ENCODE assay signal across 10 cellular contexts in the genomic region with DNA sequence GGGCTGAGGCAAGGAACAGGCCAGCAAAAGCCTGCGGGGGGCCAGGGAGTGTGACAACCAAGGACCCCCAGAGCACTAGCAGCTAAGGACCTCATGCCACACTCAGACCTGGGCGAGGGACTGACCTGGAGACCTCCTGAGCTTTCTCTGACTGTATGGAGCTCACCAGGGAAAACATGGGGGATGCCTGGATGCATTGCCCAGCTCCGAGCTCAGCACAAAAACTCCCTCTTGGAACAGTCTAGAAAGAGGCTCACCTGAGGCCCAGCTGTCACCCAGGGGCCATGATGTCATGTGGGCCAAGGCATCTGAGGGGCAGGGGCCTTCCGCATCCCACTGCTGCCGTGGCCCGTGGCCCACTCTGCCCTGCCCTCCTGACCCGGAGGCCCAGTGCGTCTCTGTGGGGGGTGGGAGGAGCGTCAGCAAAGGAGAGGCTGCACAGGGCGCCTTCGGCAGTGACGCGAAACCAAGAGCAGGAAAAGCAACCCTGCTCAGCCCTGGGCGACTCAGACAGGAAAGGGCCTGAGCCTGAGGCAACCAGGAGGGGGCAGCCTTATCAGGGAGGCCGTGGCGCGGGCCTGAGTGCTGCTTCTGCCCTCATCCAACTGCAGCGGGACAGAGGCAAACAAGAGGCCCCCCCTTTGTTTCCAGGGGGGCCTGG. TPM values are rescaled to one million over a fixed set of nuclear protein-coding genes. Genes with fewer than 3 reads are reported as not detected.
DNase-seq lines count a peak whose midpoint lies in the region; ATAC-seq and TF ChIP-seq lines count a peak whose summit lies in the region.
"Had no signal": no experiment of that assay in that cellular context is flagged by ENCODE, and none has a peak within 500 bp of the region (broad histone marks: within the 10 kb centered on the region; RNA-seq: fewer than 3 reads in every experiment).

No MANE protein-coding gene starts in this region.

- H3K4me3 ChIP-seq in HCT116 (replicated peaks in 1 of 2; ENCODE audit: low read depth in 1 of 2, low read length in 2 of 2) = no peak overlapping the region
- H3K4me3 ChIP-seq: thoracic aorta had no signal

- ATAC-seq in HCT116 (0 out of 2 replicates have a peak, but pooled peaks have one; percentile 26), GM19351 (IDR thresholded peaks at IDR 0.05; ENCODE audit: unreplicated experiment) (no peak), HG03432 (IDR thresholded peaks at IDR 0.05; ENCODE audit: unreplicated experiment) (no peak)
- peak; percentile 81 for ATAC-seq in activated CD8-positive, alpha-beta T cell treated with anti-CD3 and anti-CD28 coated beads for 36 hours
- peak; percentile 63 for ATAC-seq in effector memory CD8-positive, alpha-beta T cell (replicated peaks)

- H3K36me3 ChIP-seq in HCT116 (ENCODE audit: control insufficient read depth in 1 of 2, insufficient read depth in 2 of 2, low read length in 2 of 2) = no peaks in the 10 kb centered on the region
- H3K36me3 ChIP-seq: thoracic aorta had no signal

- RAD21 ChIA-PET in HCT116 (lab: Charles Lee; ENCODE audit: low non-redundant PET in 1 of 2, low total read pairs in 2 of 2, uncharacterized antibody in 2 of 2, unreplicated experiment in 2 of 2) = no interaction called here

- no peaks in the 10 kb centered on the region for H3K27me3 Mint-ChIP-seq in activated CD8-positive, alpha-beta T cell treated with anti-CD3 and anti-CD28 coated beads for 36 hours
- no peaks in the 10 kb centered on the region for H3K27me3 Mint-ChIP-seq in effector memory CD8-positive, alpha-beta T cell

- peaks cover 69% of the 10 kb centered on the region for H3K4me1 Mint-ChIP-seq in activated CD8-positive, alpha-beta T cell treated with anti-CD3 and anti-CD28 coated beads for 36 hours (ENCODE audit: low read depth)
- peaks cover 17 to 36% of the 10 kb centered on the region in 2 donors for H3K4me1 Mint-ChIP-seq in effector memory CD8-positive, alpha-beta T cell (ENCODE audit: low read depth in 2 of 2)

- H3K36me3 Mint-ChIP-seq in activated CD8-positive, alpha-beta T cell treated with anti-CD3 and anti-CD28 coated beads for 36 hours (ENCODE audit: low read depth) = peaks cover 9% of the 10 kb centered on the region
- H3K36me3 Mint-ChIP-seq in effector memory CD8-positive, alpha-beta T cell (ENCODE audit: insufficient read depth) = peaks cover 6% of the 10 kb centered on the region

- TF ChIP-seq RAD21 in HCT116 (IDR thresholded peaks at IDR 0.05; ENCODE audit: low read depth) = no peak

- H3K9me2 ChIP-seq in HCT116 (ENCODE audit: insufficient read depth) = no peaks in the 10 kb centered on the region

- POLR2A ChIA-PET in HCT116 (lab: Charles Lee) = no interaction called here
- POLR2A ChIA-PET in activated CD8-positive, alpha-beta T cell treated with anti-CD3 and anti-CD28 coated beads for 36 hours (lab: Charles Lee) = interaction anchor here (0.6 to 1.4 kb wide), 2 partner anchors 10 to 402 kb away, joined by 3 to 5 read pairs; no protein-coding TSS in a partner anchor

- H3K9me3 Mint-ChIP-seq in activated CD8-positive, alpha-beta T cell treated with anti-CD3 and anti-CD28 coated beads for 36 hours = no peaks in the 10 kb centered on the region
- no peaks in the 10 kb centered on the region for H3K9me3 Mint-ChIP-seq in effector memory CD8-positive, alpha-beta T cell

- BruUV-seq in HCT116 (replicated peaks; lab: Mats Ljungman, UMichigan) = no TSS peak

- H3K79me2 ChIP-seq in HCT116 (ENCODE audit: insufficient read depth, low read length) = no peaks in the 10 kb centered on the region

- no peak overlapping the region for H3K4me2 ChIP-seq in HCT116 (ENCODE audit: low read length)

- DNase-seq in HCT116 (ENCODE audit: low read depth, low spot score) (no peak), C1 segment of cervical spinal cord (lab: John Stamatoyannopoulos, UW) (no peak), foreskin melanocyte (no peak)
- peak; percentile 87 for DNase-seq in activated CD8-positive, alpha-beta T cell treated with anti-CD3 and anti-CD28 coated beads for 36 hours
- DNase-seq in effector memory CD8-positive, alpha-beta T cell = no peak
- DNase-seq in stimulated activated CD4-positive, alpha-beta T cell treated with anti-CD3 and anti-CD28 coated beads, Interleukin-4, amount 100 ng/mL, for 1 hour = peak; percentile 52
- DNase-seq: effector CD4-positive, alpha-beta T cell had no signal

- H4K20me1 ChIP-seq in HCT116 (ENCODE audit: insufficient read depth) = no peaks in the 10 kb centered on the region

- no peak for TF ChIP-seq POLR2A in HCT116 (IDR thresholded peaks at IDR 0.05; ENCODE audit: borderline replicate concordance, extremely low read depth, insufficient read depth, insufficient read length)

- intact Hi-C loops in HCT116 (cut with micrococcal nuclease) = no loop called here
- intact Hi-C loops in activated CD8-positive, alpha-beta T cell treated with anti-CD3 and anti-CD28 coated beads for 36 hours (cut with micrococcal nuclease) = loop anchor here (10.0 kb wide), 1 partner anchor 186 kb away; no protein-coding TSS in a partner anchor

- H3K4me3 Mint-ChIP-seq in activated CD8-positive, alpha-beta T cell treated with anti-CD3 and anti-CD28 coated beads for 36 hours = peak overlapping the region; percentile 69
- no peak overlapping the region for H3K4me3 Mint-ChIP-seq in effector memory CD8-positive, alpha-beta T cell

- H3K27ac Mint-ChIP-seq in activated CD8-positive, alpha-beta T cell treated with anti-CD3 and anti-CD28 coated beads for 36 hours = peak overlapping the region; percentile 94
- peak overlapping the region in 1 of 2 donors; percentile 85 for H3K27ac Mint-ChIP-seq in effector memory CD8-positive, alpha-beta T cell

- CTCF ChIA-PET in HCT116 (lab: Charles Lee) = no interaction called here
- CTCF ChIA-PET in activated CD8-positive, alpha-beta T cell treated with anti-CD3 and anti-CD28 coated beads for 36 hours (lab: Charles Lee) = interaction anchor here (0.8 to 8.2 kb wide), 9 partner anchors 9 to 396 kb away, joined by 3 to 46 read pairs (median 6); no protein-coding TSS in a partner anchor

- H2AFZ ChIP-seq in HCT116 (ENCODE audit: low read depth, low read length, poor library complexity, severe bottlenecking) = no peak overlapping the region

- no peaks in the 10 kb centered on the region for H3K4me1 ChIP-seq in HCT116 (ENCODE audit: control insufficient read depth in 1 of 2, insufficient read depth in 2 of 2, low read length in 2 of 2)

- no peak overlapping the region for H3K27ac ChIP-seq in HCT116 (ENCODE audit: low read depth, low read length)
- H3K27ac ChIP-seq: thoracic aorta had no signal

- no peaks in the 10 kb centered on the region for H3K27me3 ChIP-seq in HCT116 (ENCODE audit: insufficient read depth, low read length)

- H3K9ac ChIP-seq in HCT116 (ENCODE audit: low read length) = no peak overlapping the region

- peak in 2 of 3 experiments; percentile 6 to 21; a peak in 1 of 6 replicates for TF ChIP-seq CTCF in HCT116 (IDR thresholded peaks at IDR 0.05 in 2 of 3, conservative IDR thresholded peaks at IDR 0.05 in 1 of 3; ENCODE audit: borderline replicate concordance in 1 of 3, insufficient read depth in 1 of 3, low read depth in 2 of 3, low read length in 2 of 3)
- TF ChIP-seq CTCF in activated CD8-positive, alpha-beta T cell treated with anti-CD3 and anti-CD28 coated beads for 36 hours (IDR thresholded peaks at IDR 0.05) = peak; percentile 40

- H3K9me3 ChIP-seq in HCT116 (ENCODE audit: control insufficient read depth in 1 of 2, insufficient read depth in 1 of 2, low read depth in 1 of 2, low read length in 2 of 2) = no peaks in the 10 kb centered on the region
- H3K9me3 ChIP-seq: thoracic aorta had no signal

TF ChIP-seq in HCT116, 20 proteins besides CTCF, POLR2A, EP300 and RAD21:
- TF ChIP-seq YY1 (IDR thresholded peaks at IDR 0.05; ENCODE audit: extremely low read depth, insufficient replicate concordance, low read depth, low read length) (no peak), ZFX (IDR thresholded peaks at IDR 0.05) (no peak), POLR2AphosphoS5 (IDR thresholded peaks at IDR 0.05; ENCODE audit: low read depth, low read length) (no peak), SRF (IDR thresholded peaks at IDR 0.05; ENCODE audit: low read depth) (no peak), EZH2 (IDR thresholded peaks at IDR 0.05) (no peak), CEBPB (IDR thresholded peaks at IDR 0.05; ENCODE audit: low read depth) (no peak), EZH2phosphoT487 (IDR thresholded peaks at IDR 0.05; ENCODE audit: borderline replicate concordance) (no peak), ELF1 (IDR thresholded peaks at IDR 0.05; ENCODE audit: borderline replicate concordance, low read depth) (no peak)
- TF ChIP-seq, protein P1, sequence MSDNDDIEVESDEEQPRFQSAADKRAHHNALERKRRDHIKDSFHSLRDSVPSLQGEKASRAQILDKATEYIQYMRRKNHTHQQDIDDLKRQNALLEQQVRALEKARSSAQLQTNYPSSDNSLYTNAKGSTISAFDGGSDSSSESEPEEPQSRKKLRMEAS (IDR thresholded peaks at IDR 0.05) = no peak
- TF ChIP-seq, protein P2, sequence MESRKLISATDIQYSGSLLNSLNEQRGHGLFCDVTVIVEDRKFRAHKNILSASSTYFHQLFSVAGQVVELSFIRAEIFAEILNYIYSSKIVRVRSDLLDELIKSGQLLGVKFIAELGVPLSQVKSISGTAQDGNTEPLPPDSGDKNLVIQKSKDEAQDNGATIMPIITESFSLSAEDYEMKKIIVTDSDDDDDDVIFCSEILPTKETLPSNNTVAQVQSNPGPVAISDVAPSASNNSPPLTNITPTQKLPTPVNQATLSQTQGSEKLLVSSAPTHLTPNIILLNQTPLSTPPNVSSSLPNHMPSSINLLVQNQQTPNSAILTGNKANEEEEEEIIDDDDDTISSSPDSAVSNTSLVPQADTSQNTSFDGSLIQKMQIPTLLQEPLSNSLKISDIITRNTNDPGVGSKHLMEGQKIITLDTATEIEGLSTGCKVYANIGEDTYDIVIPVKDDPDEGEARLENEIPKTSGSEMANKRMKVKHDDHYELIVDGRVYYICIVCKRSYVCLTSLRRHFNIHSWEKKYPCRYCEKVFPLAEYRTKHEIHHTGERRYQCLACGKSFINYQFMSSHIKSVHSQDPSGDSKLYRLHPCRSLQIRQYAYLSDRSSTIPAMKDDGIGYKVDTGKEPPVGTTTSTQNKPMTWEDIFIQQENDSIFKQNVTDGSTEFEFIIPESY (IDR thresholded peaks at IDR 0.05; ENCODE audit: extremely low read depth, insufficient replicate concordance, low read length) = no peak

RNA-seq across cellular contexts. Expression of a gene that starts 57.3 kb away (rescaled TPM):
- total RNA-seq in HCT116 (2021; ENCODE audit: unreplicated experiment) = 0.34 TPM
- 0.05 TPM in 1 of 2 replicates, not detected in the other for polyA plus RNA-seq in HCT116 (2012)
- not detected for total RNA-seq in activated CD8-positive, alpha-beta T cell treated with anti-CD3 and anti-CD28 coated beads for 36 hours
- total RNA-seq: thoracic aorta had no signal

Comparison
In these comparisons a context has a peak if more than half of its experiments do, and no peak if none do; other contexts are left out.
1. ATAC-seq: peak in HCT116 (single experiment), activated CD8-positive, alpha-beta T cell treated with anti-CD3 and anti-CD28 coated beads for 36 hours (single experiment) and effector memory CD8-positive, alpha-beta T cell (single experiment); none in GM19351 (single experiment) and HG03432 (single experiment).
2. DNase-seq: peak in activated CD8-positive, alpha-beta T cell treated with anti-CD3 and anti-CD28 coated beads for 36 hours (single experiment) and stimulated activated CD4-positive, alpha-beta T cell treated with anti-CD3 and anti-CD28 coated beads, Interleukin-4, amount 100 ng/mL, for 1 hour (single experiment); none in HCT116 (single experiment), effector memory CD8-positive, alpha-beta T cell (0 of 3), C1 segment of cervical spinal cord (0 of 14) and foreskin melanocyte (single experiment).